7 cellular contexts compared by ENCODE assay signal in genomic region chr7:72748649-72749048, GRCh38.
DNase-seq lines count a peak whose midpoint lies in the region; FAIRE-seq and TF ChIP-seq lines count a peak whose summit lies in the region.
"Not testable (repeated sequence)": the region's sequence is repeated elsewhere in the genome, so short reads cannot be mapped to it uniquely, and the experiment has no call there.

No MANE protein-coding gene starts in this region.

- peak; percentile 9 for DNase-seq in AG10803 (ENCODE audit: low read depth)
- DNase-seq in GM23248 = peak; percentile 14
- DNase-seq in M059J (ENCODE audit: low read depth) = peak; percentile 18
- DNase-seq in adipocyte (ENCODE audit: low read depth) = peak; percentile 27
- DNase-seq in endothelial cell of umbilical vein (ENCODE audit: low read depth, low spot score) = not testable (repeated sequence)
- peak; percentile 14 for DNase-seq in fibroblast of villous mesenchyme (ENCODE audit: low read depth)
- peak; percentile 41 for DNase-seq in kidney tubule cell (ENCODE audit: low spot score)

- H3K9ac ChIP-seq in GM23248; adipocyte (ENCODE audit: low read length); endothelial cell of umbilical vein (replicated peaks; ENCODE audit: extremely low read depth, insufficient read depth, low read length): not testable (repeated sequence)

- CTCF ChIA-PET in endothelial cell of umbilical vein (lab: Charles Lee) = not testable (repeated sequence)

- H3K36me3 ChIP-seq in GM23248 (ENCODE audit: low read depth); adipocyte (ENCODE audit: control insufficient read depth, insufficient read depth, low read length, severe bottlenecking); endothelial cell of umbilical vein (ENCODE audit: control insufficient read depth in 2 of 2, extremely low read depth in 1 of 2, insufficient read depth in 2 of 2, low read length in 2 of 2): not testable (repeated sequence)

- H3K9me1 ChIP-seq in endothelial cell of umbilical vein (replicated peaks; ENCODE audit: control insufficient read depth, extremely low read depth, insufficient read depth, low read length) = not testable (repeated sequence)

- H4K20me1 ChIP-seq in GM23248 (ENCODE audit: insufficient read depth); endothelial cell of umbilical vein (replicated peaks; ENCODE audit: control insufficient read depth, extremely low read depth, insufficient read depth, low read length): not testable (repeated sequence)

- not testable (repeated sequence) for TF ChIP-seq CTCF in AG10803 (conservative IDR thresholded peaks at IDR 0.05; ENCODE audit: low read length); endothelial cell of umbilical vein (IDR thresholded peaks at IDR 0.05; ENCODE audit: extremely low read depth in 1 of 2, insufficient read depth in 1 of 2, low read depth in 1 of 2, low read length in 2 of 2); fibroblast of villous mesenchyme (IDR thresholded peaks at IDR 0.05; ENCODE audit: insufficient read depth, low read depth, low read length)

- H3K79me2 ChIP-seq in GM23248 (ENCODE audit: insufficient read depth); endothelial cell of umbilical vein (ENCODE audit: control insufficient read depth, insufficient read depth, low read length): not testable (repeated sequence)

- H3K27me3 ChIP-seq in GM23248 (replicated peaks; ENCODE audit: insufficient read depth); adipocyte (replicated peaks; ENCODE audit: control insufficient read depth, insufficient read depth, low read length); endothelial cell of umbilical vein (ENCODE audit: control insufficient read depth in 2 of 2, insufficient read depth in 2 of 2, low read length in 2 of 2): not testable (repeated sequence)

- POLR2A ChIA-PET in endothelial cell of umbilical vein (lab: Charles Lee) = not testable (repeated sequence)

- not testable (repeated sequence) for H2AFZ ChIP-seq in GM23248; endothelial cell of umbilical vein (ENCODE audit: low read depth, low read length)

- intact Hi-C loops in endothelial cell of umbilical vein (cut with micrococcal nuclease) = not testable (repeated sequence)

- H3K4me2 ChIP-seq in GM23248 (ENCODE audit: unreplicated experiment); endothelial cell of umbilical vein (ENCODE audit: insufficient read depth, low read length): not testable (repeated sequence)

- not testable (repeated sequence) for H3K9me3 ChIP-seq in GM23248 (ENCODE audit: low read depth); adipocyte (ENCODE audit: control insufficient read depth, low read length); endothelial cell of umbilical vein (replicated peaks; ENCODE audit: control insufficient read depth, insufficient read depth, low read length)

- H3K27ac ChIP-seq in GM23248; endothelial cell of umbilical vein (ENCODE audit: insufficient read depth, low read depth, low read length): not testable (repeated sequence)

- not testable (repeated sequence) for H3K9me2 ChIP-seq in GM23248 (ENCODE audit: insufficient read depth)

- H3F3A ChIP-seq in GM23248 (ENCODE audit: insufficient read depth) = not testable (repeated sequence)

- H3K4me3 ChIP-seq in AG10803 (ENCODE audit: low read length); GM23248; adipocyte (ENCODE audit: low read length); endothelial cell of umbilical vein (replicated peaks in 1 of 3; ENCODE audit: insufficient read depth in 1 of 3, low read depth in 1 of 3, low read length in 3 of 3); fibroblast of villous mesenchyme (ENCODE audit: low read depth, low read length): not testable (repeated sequence)

- dilution Hi-C loops in endothelial cell of umbilical vein (cut with MboI; ENCODE audit: extremely low pct_ligation_motif_present, low sequenced_read_pairs) = not testable (repeated sequence)

- not testable (repeated sequence) for TF ChIP-seq POLR2A in endothelial cell of umbilical vein (IDR thresholded peaks at IDR 0.05; ENCODE audit: low read depth, low read length)

- FAIRE-seq in endothelial cell of umbilical vein (lab: Jason Lieb, UNC) = peak; percentile 4

- in situ Hi-C loops in GM23248 (cut with MboI) = not testable (repeated sequence)

- BruUV-seq in endothelial cell of umbilical vein (replicated peaks; lab: Mats Ljungman, UMichigan) = not testable (repeated sequence)

- H3K4me1 ChIP-seq in GM23248 (ENCODE audit: insufficient read depth); adipocyte (ENCODE audit: control insufficient read depth, insufficient read depth, low read length); endothelial cell of umbilical vein (ENCODE audit: control insufficient read depth, extremely low read depth, insufficient read depth, low read length): not testable (repeated sequence)
